12 cellular contexts compared by ENCODE assay signal in the genomic region with DNA sequence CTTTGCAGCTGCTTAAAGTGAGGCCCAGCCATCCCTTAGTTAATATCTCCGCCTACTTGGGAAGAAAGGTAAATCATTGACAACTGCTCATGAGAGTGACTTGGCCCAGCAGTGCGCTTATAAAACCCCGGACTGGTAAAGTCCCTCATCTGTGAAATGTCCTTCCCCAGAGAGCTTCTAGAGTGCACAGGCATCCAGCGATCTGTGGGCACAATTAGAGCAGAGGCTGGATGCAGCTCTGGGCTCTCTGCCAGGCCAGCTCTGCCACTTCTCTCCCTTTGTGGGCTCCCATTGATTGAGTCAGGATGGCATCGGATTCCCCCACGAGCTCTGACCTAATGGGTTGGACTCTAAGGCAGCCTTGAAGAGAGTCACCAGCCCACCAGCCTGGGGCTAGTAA.
DNase-seq lines count a peak whose midpoint lies in the region; ATAC-seq and TF ChIP-seq lines count a peak whose summit lies in the region.
"Had no signal": no experiment of that assay in that cellular context is flagged by ENCODE, and none has a peak within 500 bp of the region (broad histone marks: within the 10 kb centered on the region; RNA-seq: fewer than 3 reads in every experiment).

No MANE protein-coding gene starts in this region.

- H3K27ac Mint-ChIP-seq in activated CD4-positive, alpha-beta T cell treated with anti-CD3 and anti-CD28 coated beads for 36 hours: no peak overlapping the region
- H3K27ac Mint-ChIP-seq: naive thymus-derived CD4-positive, alpha-beta T cell had no signal

- no peaks in the 10 kb centered on the region for H4K20me1 ChIP-seq in smooth muscle cell (ENCODE audit: low read depth)

- intact Hi-C loops in activated CD4-positive, alpha-beta T cell treated with anti-CD3 and anti-CD28 coated beads for 36 hours (cut with DNase I, micrococcal nuclease): no loop called here
- intact Hi-C loops in spleen (cut with DNase I; ENCODE audit: low total_unique reads): no loop called here

- no peak overlapping the region for H3K9ac ChIP-seq in smooth muscle cell (ENCODE audit: low read depth)

- peaks cover 3% of the 10 kb centered on the region for H3K9me3 Mint-ChIP-seq in activated CD4-positive, alpha-beta T cell treated with anti-CD3 and anti-CD28 coated beads for 36 hours (ENCODE audit: low read depth)

- no peaks in the 10 kb centered on the region for H3K79me2 ChIP-seq in smooth muscle cell (ENCODE audit: low read depth)

- CTCF ChIA-PET in activated CD4-positive, alpha-beta T cell treated with anti-CD3 and anti-CD28 coated beads for 36 hours (lab: Charles Lee): interaction anchor here (0.7 kb wide), 1 partner anchor 262 kb away, joined by 4 read pairs; no protein-coding TSS in a partner anchor

- WGBS in spleen, 5 donors: 77 to 90% (median 81%) methylated on average over 4 to 6 of the region's 6 CpGs
- 92% methylated on average over 6 of the region's 6 CpGs for WGBS in smooth muscle cell (ENCODE audit: low lambda C conversion rate)

- no peak for TF ChIP-seq POLR2A in spleen (IDR thresholded peaks at IDR 0.05)

- no peak overlapping the region for H3K4me3 ChIP-seq in spleen
- no peak overlapping the region for H3K4me3 ChIP-seq in smooth muscle cell

- H3K27ac ChIP-seq in spleen: no peak overlapping the region
- H3K27ac ChIP-seq in smooth muscle cell (ENCODE audit: low read depth): no peak overlapping the region

- H3K27me3 Mint-ChIP-seq in activated CD4-positive, alpha-beta T cell treated with anti-CD3 and anti-CD28 coated beads for 36 hours: peaks cover 21% of the 10 kb centered on the region

- no peaks in the 10 kb centered on the region for H3F3A ChIP-seq in smooth muscle cell (ENCODE audit: low read depth)

- POLR2A ChIA-PET in activated CD4-positive, alpha-beta T cell treated with anti-CD3 and anti-CD28 coated beads for 36 hours (lab: Charles Lee): no interaction called here

- H2AFZ ChIP-seq in smooth muscle cell (ENCODE audit: low read depth): no peak overlapping the region

- H3K4me1 ChIP-seq in spleen (no peaks in the 10 kb centered on the region), smooth muscle cell (ENCODE audit: low read depth) (no peaks in the 10 kb centered on the region)

- H3K36me3 ChIP-seq in spleen: no peaks in the 10 kb centered on the region
- H3K36me3 ChIP-seq in smooth muscle cell (ENCODE audit: low read depth): no peaks in the 10 kb centered on the region

- no peak overlapping the region for H3K4me2 ChIP-seq in smooth muscle cell

- H3K4me1 Mint-ChIP-seq in activated CD4-positive, alpha-beta T cell treated with anti-CD3 and anti-CD28 coated beads for 36 hours: no peaks in the 10 kb centered on the region
- H3K4me1 Mint-ChIP-seq: naive thymus-derived CD4-positive, alpha-beta T cell had no signal

- peaks cover 0 to 38% (median 0%) of the 10 kb centered on the region in 7 donors for H3K27me3 ChIP-seq in spleen (replicated peaks in 1 of 7)
- H3K27me3 ChIP-seq in smooth muscle cell (ENCODE audit: low read depth): no peaks in the 10 kb centered on the region

- DNase-seq in activated CD4-positive, alpha-beta T cell treated with anti-CD3 and anti-CD28 coated beads for 36 hours: peak; percentile 0
- no peak for DNase-seq in activated CD4-positive, alpha-beta T cell treated with anti-CD3 and anti-CD28 coated beads, Interleukin-2, amount 50 U/mL, for 1 hour
- DNase-seq in NCI-H2171 treated with DMSO at 0.1 percent for 48 hours (lab: John Stamatoyannopoulos, UW) (peak; percentile 95), islet precursor cell (peak; percentile 47), spleen (peak; percentile 42), smooth muscle cell (lab: John Stamatoyannopoulos, UW; ENCODE audit: unreplicated experiment) (no peak)
- no peak for DNase-seq in stimulated activated CD4-positive, alpha-beta T cell treated with anti-CD3 and anti-CD28 coated beads, Interleukin-4, amount 100 ng/mL, for 4 hours
- DNase-seq: naive thymus-derived CD4-positive, alpha-beta T cell; NCI-H146; RPMI8226; stimulated activated CD4-positive, alpha-beta T cell treated with anti-CD3 and anti-CD28 coated beads, Interleukin-12 subunit alpha, Interleukin-12 subunit beta, amount 100 ng/mL, for 4 hours had no signal

- no peaks in the 10 kb centered on the region for H3K36me3 Mint-ChIP-seq in activated CD4-positive, alpha-beta T cell treated with anti-CD3 and anti-CD28 coated beads for 36 hours (ENCODE audit: low read depth)

- H3K9me3 ChIP-seq in spleen: peaks cover 0 to 18% (median 11%) of the 10 kb centered on the region in 8 donors
- no peaks in the 10 kb centered on the region for H3K9me3 ChIP-seq in smooth muscle cell (replicated peaks; ENCODE audit: low read depth)

- ATAC-seq in activated CD4-positive, alpha-beta T cell treated with anti-CD3 and anti-CD28 coated beads for 36 hours: no peak
- no peak for ATAC-seq in HG03571 (IDR thresholded peaks at IDR 0.05; ENCODE audit: unreplicated experiment)
- ATAC-seq: naive thymus-derived CD4-positive, alpha-beta T cell had no signal

- TF ChIP-seq CTCF in spleen (IDR thresholded peaks at IDR 0.05 in 8 of 11, conservative IDR thresholded peaks at IDR 0.05 in 3 of 11): no peak
- TF ChIP-seq CTCF in smooth muscle cell (IDR thresholded peaks at IDR 0.05; ENCODE audit: borderline replicate concordance, insufficient read depth, poor library complexity, severe bottlenecking): no peak

- no peak overlapping the region for H3K4me3 Mint-ChIP-seq in activated CD4-positive, alpha-beta T cell treated with anti-CD3 and anti-CD28 coated beads for 36 hours
- H3K4me3 Mint-ChIP-seq: naive thymus-derived CD4-positive, alpha-beta T cell had no signal

Comparison
In these comparisons a context has a peak if more than half of its experiments do, and no peak if none do; other contexts are left out.
1. DNase-seq: peak in activated CD4-positive, alpha-beta T cell treated with anti-CD3 and anti-CD28 coated beads for 36 hours (single experiment), NCI-H2171 treated with DMSO at 0.1 percent for 48 hours (single experiment), islet precursor cell (single experiment) and spleen (single experiment); none in activated CD4-positive, alpha-beta T cell treated with anti-CD3 and anti-CD28 coated beads, Interleukin-2, amount 50 U/mL, for 1 hour (single experiment), smooth muscle cell (single experiment) and stimulated activated CD4-positive, alpha-beta T cell treated with anti-CD3 and anti-CD28 coated beads, Interleukin-4, amount 100 ng/mL, for 4 hours (0 of 2).